In genomic region chr18:67433971-67434370, GRCh38 we compare ENCODE assay signal across 25 cellular contexts.
"Had no signal": no experiment of that assay in that cellular context is flagged by ENCODE, and none has a peak within 500 bp of the region (broad histone marks: within the 10 kb centered on the region; RNA-seq: fewer than 3 reads in every experiment).

No MANE protein-coding gene starts in this region.

- H3K4me1 ChIP-seq: Peyer's patch had no signal

- H3K9me3 ChIP-seq: MG63, Peyer's patch, SJSA1 had no signal

- H3K36me3 ChIP-seq: MG63, Peyer's patch, SJSA1 had no signal

- H3K27me3 ChIP-seq: MG63, Peyer's patch, SJSA1 had no signal

- FAIRE-seq: HTR-8/SVneo had no signal

- ATAC-seq: PC-3, Right ventricle myocardium inferior had no signal

- H3K4me3 ChIP-seq: MG63, Peyer's patch, SJSA1, SK-N-MC had no signal

- DNase-seq: KBM-7; MG63; NCI-H1092; NCI-H1105 treated with DMSO at 0.1 percent for 48 hours; NCI-H1417 treated with DMSO at 0.1 percent for 48 hours; NCI-H146; NCI-H1694 treated with DMSO at 0.1 percent for 48 hours; NCI-H1930; NCI-H2081 treated with DMSO at 0.1 percent for 48 hours; NCI-H2171; NCI-H226; NCI-H446; NCI-H510A; NCI-H524 treated with DMSO at 0.1 percent for 48 hours; NCI-H69; NCI-H774; NK-92 treated with Interleukin-12 subunit alpha and Interleukin-12 subunit beta, amount 100 ng/mL, for 24 hours; PC-3; Peyer's patch; SHP77 treated with DMSO at 0.1 percent for 48 hours had no signal

- H3K27ac ChIP-seq: HL-60, Peyer's patch, SJSA1, SK-N-MC had no signal
